Comparison of ENCODE assay signal across 8 cellular contexts in genomic region chr2:20446917-20447436, GRCh38. TPM values are rescaled to one million over a fixed set of nuclear protein-coding genes. Genes with fewer than 3 reads are reported as not detected.
DNase-seq lines count a peak whose midpoint lies in the region; ATAC-seq and TF ChIP-seq lines count a peak whose summit lies in the region.

RHOB (plus strand) TSS chr2:20447074; CDS start chr2:20447466, 392 bp downstream.

- no peaks in the 10 kb centered on the region for H3K9me3 Mint-ChIP-seq in activated CD8-positive, alpha-beta T cell treated with anti-CD3 and anti-CD28 coated beads, Interleukin-2, amount 10 ng/mL, durations not matched to agents 7 days and 5 days (ENCODE audit: insufficient read depth)

- DNase-seq in NCI-H774 (lab: John Stamatoyannopoulos, UW), result peak; percentile 97
- peak; percentile 91 for DNase-seq in activated CD8-positive, alpha-beta T cell treated with anti-CD3 and anti-CD28 coated beads, Interleukin-2, amount 10 ng/mL, durations not matched to agents 7 days and 5 days
- peak; percentile 98 for DNase-seq in ecto neural progenitor cell (ENCODE audit: low spot score)
- peak; percentile 98 to 100 for DNase-seq in lower leg skin (ENCODE audit: low spot score in 2 of 2)
- DNase-seq in stimulated activated CD4-positive, alpha-beta T cell treated with anti-CD3 and anti-CD28 coated beads, Interleukin-4, amount 100 ng/mL, for 4 hours, result peak; percentile 81 to 89

- peak within 1 kb of the TSS; percentile 56 for H3K4me3 ChIP-seq in lower leg skin (ENCODE audit: low read depth, poor library complexity, severe bottlenecking)

- intact Hi-C loops in lower leg skin (cut with DNase I; ENCODE audit: low total_unique reads), result loop anchor here (10.0 kb wide), 1 partner anchor 198 kb away; no protein-coding TSS in a partner anchor

- H3K36me3 Mint-ChIP-seq in activated CD8-positive, alpha-beta T cell treated with anti-CD3 and anti-CD28 coated beads, Interleukin-2, amount 10 ng/mL, durations not matched to agents 7 days and 5 days (ENCODE audit: low read depth), result no peaks in the 10 kb centered on the region

- TF ChIP-seq CTCF in C4-2B (conservative IDR thresholded peaks at IDR 0.05) (no peak), lower leg skin (IDR thresholded peaks at IDR 0.05) (no peak)

- POLR2A ChIA-PET in activated CD8-positive, alpha-beta T cell treated with anti-CD3 and anti-CD28 coated beads, Interleukin-2, amount 10 ng/mL, durations not matched to agents 7 days and 5 days (lab: Charles Lee), result interaction anchor here (0.6 to 1.6 kb wide), 8 partner anchors 11 to 376 kb away, joined by 3 to 15 read pairs (median 7); partner anchors contain the start of genes HS1BP3 and LDAH

- H3K27ac ChIP-seq in C4-2B, result peak within 1 kb of the TSS; percentile 97

- TF ChIP-seq POLR2A in lower leg skin (IDR thresholded peaks at IDR 0.05), result peak in 1 of 2 donors; percentile 98

- 0% methylated on average over 1 to 5 of the region's 60 CpGs for WGBS in lower leg skin, 2 donors

- H3K4me3 Mint-ChIP-seq in activated CD8-positive, alpha-beta T cell treated with anti-CD3 and anti-CD28 coated beads, Interleukin-2, amount 10 ng/mL, durations not matched to agents 7 days and 5 days, result peak within 1 kb of the TSS; percentile 63

- H3K27me3 Mint-ChIP-seq in activated CD8-positive, alpha-beta T cell treated with anti-CD3 and anti-CD28 coated beads, Interleukin-2, amount 10 ng/mL, durations not matched to agents 7 days and 5 days (ENCODE audit: low read depth), result peaks cover 39% of the 10 kb centered on the region

- peaks cover 4% of the 10 kb centered on the region for H3K4me1 Mint-ChIP-seq in activated CD8-positive, alpha-beta T cell treated with anti-CD3 and anti-CD28 coated beads, Interleukin-2, amount 10 ng/mL, durations not matched to agents 7 days and 5 days (ENCODE audit: low read depth)

- CTCF ChIA-PET in activated CD8-positive, alpha-beta T cell treated with anti-CD3 and anti-CD28 coated beads, Interleukin-2, amount 10 ng/mL, durations not matched to agents 7 days and 5 days (lab: Charles Lee), result interaction anchor here (0.6 to 2.8 kb wide), 16 partner anchors 10 to 305 kb away, joined by 3 to 35 read pairs (median 4); partner anchors contain the start of gene HS1BP3

- peak within 1 kb of the TSS; percentile 43 for H3K27ac Mint-ChIP-seq in activated CD8-positive, alpha-beta T cell treated with anti-CD3 and anti-CD28 coated beads, Interleukin-2, amount 10 ng/mL, durations not matched to agents 7 days and 5 days

- ATAC-seq in GM19395 (IDR thresholded peaks at IDR 0.05; ENCODE audit: unreplicated experiment) (peak; percentile 97), HG03558 (IDR thresholded peaks at IDR 0.05; ENCODE audit: extremely low read depth, unreplicated experiment) (peak; percentile 95)
- ATAC-seq in activated CD8-positive, alpha-beta T cell treated with anti-CD3 and anti-CD28 coated beads, Interleukin-2, amount 10 ng/mL, durations not matched to agents 7 days and 5 days, result peak; percentile 98

RNA-seq across cellular contexts. Expression of gene RHOB, which starts in this region (rescaled TPM):
- 1 to 10 TPM; 1.2 to 1.3 TPM for total RNA-seq in activated CD8-positive, alpha-beta T cell treated with anti-CD3 and anti-CD28 coated beads, Interleukin-2, amount 10 ng/mL, durations not matched to agents 7 days and 5 days
- total RNA-seq in lower leg skin, result 100 to 1,000 TPM; 569 to 894 (median 709) TPM

Comparison
In these comparisons a context has a peak if more than half of its experiments do, and no peak if none do; other contexts are left out.
1. Peak in every context shown above with its lines: DNase-seq, ATAC-seq, H3K4me3 ChIP-seq and H3K27ac ChIP-seq.
2. RNA of gene RHOB (total RNA-seq): 569 to 894 TPM in lower leg skin; 1.2 to 1.3 TPM in activated CD8-positive, alpha-beta T cell treated with anti-CD3 and anti-CD28 coated beads, Interleukin-2, amount 10 ng/mL, durations not matched to agents 7 days and 5 days; every median in the first group is over 100 times any median in the second.